In the genomic region with DNA sequence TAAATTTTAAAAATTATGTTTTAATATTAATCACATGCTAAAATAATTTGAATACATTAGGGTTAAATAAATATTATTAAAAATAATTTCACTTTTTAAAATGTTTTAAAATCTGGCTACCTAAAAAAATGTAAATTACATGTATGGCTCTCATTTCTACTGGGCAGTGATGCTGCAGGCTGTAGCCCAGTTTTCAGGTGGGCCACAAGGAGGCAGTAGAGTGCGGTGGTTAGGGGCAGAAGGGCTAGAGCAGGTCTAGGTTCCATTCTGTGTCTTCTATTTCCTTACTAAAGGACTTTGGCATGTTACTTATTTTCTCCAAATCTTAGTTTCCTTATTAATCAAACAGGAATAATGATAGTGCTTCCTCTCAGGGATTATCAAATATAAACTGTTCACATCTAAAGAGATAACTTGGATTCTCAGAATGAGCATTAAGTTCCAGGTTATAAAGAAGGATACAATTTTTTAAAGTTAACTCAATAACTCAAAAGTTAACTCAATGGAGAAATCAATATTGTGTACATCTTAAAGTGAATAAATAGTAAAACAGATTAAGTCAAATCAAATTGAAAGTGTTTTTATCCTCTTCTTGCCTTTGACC, we compare ENCODE assay signal across 8 cellular contexts. TPM values are rescaled to one million over a fixed set of nuclear protein-coding genes. Genes with fewer than 3 reads are reported as not detected.
A peak's percentile ranks its signal among the peaks of the same experiment; 100 is the strongest.
DNase-seq lines count a peak whose midpoint lies in the region; ATAC-seq and TF ChIP-seq lines count a peak whose summit lies in the region.

No MANE protein-coding gene starts in this region.

- no peak overlapping the region for H3K27ac ChIP-seq in endodermal cell (ENCODE audit: low read depth, low read length)

- H3K9me3 Mint-ChIP-seq in activated CD4-positive, alpha-beta memory T cell treated with anti-CD3 and anti-CD28 coated beads for 36 hours, result no peaks in the 10 kb centered on the region
- peaks cover 11% of the 10 kb centered on the region for H3K9me3 Mint-ChIP-seq in endodermal cell
- no peaks in the 10 kb centered on the region for H3K9me3 Mint-ChIP-seq in stimulated activated effector memory CD8-positive, alpha-beta T cell treated with anti-CD3 and anti-CD28 coated beads, Interleukin-12 subunit alpha, Interleukin-12 subunit beta, amount 100 ng/mL, for 72 hours

- H3K4me1 Mint-ChIP-seq in activated CD4-positive, alpha-beta memory T cell treated with anti-CD3 and anti-CD28 coated beads for 36 hours (ENCODE audit: low read depth), result no peaks in the 10 kb centered on the region
- H3K4me1 Mint-ChIP-seq in endodermal cell, result peaks cover 21% of the 10 kb centered on the region
- H3K4me1 Mint-ChIP-seq in stimulated activated effector memory CD8-positive, alpha-beta T cell treated with anti-CD3 and anti-CD28 coated beads, Interleukin-12 subunit alpha, Interleukin-12 subunit beta, amount 100 ng/mL, for 72 hours, result no peaks in the 10 kb centered on the region

- H3K4me1 ChIP-seq in endodermal cell (ENCODE audit: control insufficient read depth, insufficient read depth, low read length) (no peaks in the 10 kb centered on the region), mucosa of descending colon (ENCODE audit: low read depth) (no peaks in the 10 kb centered on the region)

- H3K27me3 Mint-ChIP-seq in activated CD4-positive, alpha-beta memory T cell treated with anti-CD3 and anti-CD28 coated beads for 36 hours, result peaks cover 3% of the 10 kb centered on the region
- H3K27me3 Mint-ChIP-seq in endodermal cell (ENCODE audit: insufficient read depth), result no peaks in the 10 kb centered on the region

- H3K36me3 Mint-ChIP-seq in activated CD4-positive, alpha-beta memory T cell treated with anti-CD3 and anti-CD28 coated beads for 36 hours, result no peaks in the 10 kb centered on the region
- peaks cover 30% of the 10 kb centered on the region for H3K36me3 Mint-ChIP-seq in endodermal cell (ENCODE audit: low read depth)
- H3K36me3 Mint-ChIP-seq in stimulated activated effector memory CD8-positive, alpha-beta T cell treated with anti-CD3 and anti-CD28 coated beads, Interleukin-12 subunit alpha, Interleukin-12 subunit beta, amount 100 ng/mL, for 72 hours, result no peaks in the 10 kb centered on the region

- H3K4me3 ChIP-seq in endodermal cell (ENCODE audit: low read length) (no peak overlapping the region), mucosa of descending colon (no peak overlapping the region)

- H3K27ac Mint-ChIP-seq in activated CD4-positive, alpha-beta memory T cell treated with anti-CD3 and anti-CD28 coated beads for 36 hours, result no peak overlapping the region
- H3K27ac Mint-ChIP-seq in endodermal cell, result no peak overlapping the region
- no peak overlapping the region for H3K27ac Mint-ChIP-seq in stimulated activated effector memory CD8-positive, alpha-beta T cell treated with anti-CD3 and anti-CD28 coated beads, Interleukin-12 subunit alpha, Interleukin-12 subunit beta, amount 100 ng/mL, for 72 hours

- H3K27me3 ChIP-seq in endodermal cell (ENCODE audit: control insufficient read depth, insufficient read depth, low read length, poor library complexity, severe bottlenecking), result no peaks in the 10 kb centered on the region

- DNase-seq in ACHN (peak; percentile 59), NCI-H748 (lab: John Stamatoyannopoulos, UW; ENCODE audit: unreplicated experiment) (peak; percentile 36), endodermal cell (peak; percentile 93), mucosa of descending colon (peak; percentile 56 to 73 (median 59))
- DNase-seq in activated CD4-positive, alpha-beta memory T cell treated with anti-CD3 and anti-CD28 coated beads for 36 hours, result peak; percentile 77
- peak; percentile 46 to 71 for DNase-seq in stimulated activated effector memory CD8-positive, alpha-beta T cell treated with anti-CD3 and anti-CD28 coated beads, Interleukin-12 subunit alpha, Interleukin-12 subunit beta, amount 100 ng/mL, for 72 hours (ENCODE audit: low spot score in 2 of 2)

- H3K9ac ChIP-seq in endodermal cell (ENCODE audit: extremely low read depth, low read length, poor library complexity, severe bottlenecking), result no peak overlapping the region

- ATAC-seq in GM18519 (IDR thresholded peaks at IDR 0.05; ENCODE audit: low FRiP score, unreplicated experiment), result peak; percentile 93
- peak; percentile 92 for ATAC-seq in HG03045 (IDR thresholded peaks at IDR 0.05; ENCODE audit: unreplicated experiment)
- ATAC-seq in mucosa of descending colon, result peak; percentile 90
- peak; percentile 77 for ATAC-seq in stimulated activated effector memory CD8-positive, alpha-beta T cell treated with anti-CD3 and anti-CD28 coated beads, Interleukin-12 subunit alpha, Interleukin-12 subunit beta, amount 100 ng/mL, for 72 hours

- POLR2A ChIA-PET in activated CD4-positive, alpha-beta memory T cell treated with anti-CD3 and anti-CD28 coated beads for 36 hours (lab: Charles Lee), result no interaction called here

- intact Hi-C loops in activated CD4-positive, alpha-beta memory T cell treated with anti-CD3 and anti-CD28 coated beads for 36 hours (cut with micrococcal nuclease), result loop anchor here (1.0 kb wide), 1 partner anchor 1255 kb away; no protein-coding TSS in a partner anchor
- intact Hi-C loops in mucosa of descending colon (cut with DNase I, micrococcal nuclease), result no loop called here

- H3K4me3 Mint-ChIP-seq in activated CD4-positive, alpha-beta memory T cell treated with anti-CD3 and anti-CD28 coated beads for 36 hours, result no peak overlapping the region
- H3K4me3 Mint-ChIP-seq in endodermal cell, result no peak overlapping the region
- no peak overlapping the region for H3K4me3 Mint-ChIP-seq in stimulated activated effector memory CD8-positive, alpha-beta T cell treated with anti-CD3 and anti-CD28 coated beads, Interleukin-12 subunit alpha, Interleukin-12 subunit beta, amount 100 ng/mL, for 72 hours

- in situ Hi-C loops in ACHN (cut with HindIII; ENCODE audit: low pct_ligation_motif_present, low pct_unique_long_range_greater_than_20kb, low sequenced_read_pairs), result no loop called here

- CTCF ChIA-PET in activated CD4-positive, alpha-beta memory T cell treated with anti-CD3 and anti-CD28 coated beads for 36 hours (lab: Charles Lee), result interaction anchor here (0.7 to 3.0 kb wide), 5 partner anchors 11 to 1255 kb away, joined by 3 to 22 read pairs (median 4); no protein-coding TSS in a partner anchor

- TF ChIP-seq CTCF in endodermal cell (conservative IDR thresholded peaks at IDR 0.05) (peak; percentile 100), mucosa of descending colon (IDR thresholded peaks at IDR 0.05) (peak; percentile 67)

- H3K36me3 ChIP-seq in endodermal cell (ENCODE audit: control insufficient read depth, insufficient read depth, low read length) (peaks cover 20% of the 10 kb centered on the region), mucosa of descending colon (ENCODE audit: low read depth) (no peaks in the 10 kb centered on the region)

- peaks cover 5% of the 10 kb centered on the region for H3K9me3 ChIP-seq in endodermal cell (ENCODE audit: control insufficient read depth, low read length)
- H3K9me3 ChIP-seq in mucosa of descending colon, result no peaks in the 10 kb centered on the region

- 0% methylated on average over 1 of the region's 1 CpG; no CpG with 5 or more reads in 1 of the 2 experiments for WGBS in endodermal cell (ENCODE audit: insufficient coverage in 1 of 2, insufficient read length in 1 of 2), 2 experiments

RNA-seq across cellular contexts. Expression of a gene that starts 54.9 kb away (rescaled TPM):
- total RNA-seq in activated CD4-positive, alpha-beta memory T cell treated with anti-CD3 and anti-CD28 coated beads for 36 hours, result not detected
- total RNA-seq in endodermal cell (under 1 TPM; 0.13 to 0.73 TPM), mucosa of descending colon (under 1 TPM in 1 of 3 donors, not detected in 2; 0.70 TPM)
- polyA plus RNA-seq in endodermal cell (2013, experiment 1 of 2), result not detected
- not detected for polyA plus RNA-seq in endodermal cell (2013, experiment 2 of 2)

Comparison
In these comparisons a context has a peak if more than half of its experiments do, and no peak if none do; other contexts are left out.
1. DNase-seq: peak in every context shown above with its lines; median percentile 93 in endodermal cell; 77 in activated CD4-positive, alpha-beta memory T cell treated with anti-CD3 and anti-CD28 coated beads for 36 hours; 59 in ACHN; 59 in mucosa of descending colon; 58 in stimulated activated effector memory CD8-positive, alpha-beta T cell treated with anti-CD3 and anti-CD28 coated beads, Interleukin-12 subunit alpha, Interleukin-12 subunit beta, amount 100 ng/mL, for 72 hours; 36 in NCI-H748.